ENCODE assay signal across 1 cellular context in the genomic region with DNA sequence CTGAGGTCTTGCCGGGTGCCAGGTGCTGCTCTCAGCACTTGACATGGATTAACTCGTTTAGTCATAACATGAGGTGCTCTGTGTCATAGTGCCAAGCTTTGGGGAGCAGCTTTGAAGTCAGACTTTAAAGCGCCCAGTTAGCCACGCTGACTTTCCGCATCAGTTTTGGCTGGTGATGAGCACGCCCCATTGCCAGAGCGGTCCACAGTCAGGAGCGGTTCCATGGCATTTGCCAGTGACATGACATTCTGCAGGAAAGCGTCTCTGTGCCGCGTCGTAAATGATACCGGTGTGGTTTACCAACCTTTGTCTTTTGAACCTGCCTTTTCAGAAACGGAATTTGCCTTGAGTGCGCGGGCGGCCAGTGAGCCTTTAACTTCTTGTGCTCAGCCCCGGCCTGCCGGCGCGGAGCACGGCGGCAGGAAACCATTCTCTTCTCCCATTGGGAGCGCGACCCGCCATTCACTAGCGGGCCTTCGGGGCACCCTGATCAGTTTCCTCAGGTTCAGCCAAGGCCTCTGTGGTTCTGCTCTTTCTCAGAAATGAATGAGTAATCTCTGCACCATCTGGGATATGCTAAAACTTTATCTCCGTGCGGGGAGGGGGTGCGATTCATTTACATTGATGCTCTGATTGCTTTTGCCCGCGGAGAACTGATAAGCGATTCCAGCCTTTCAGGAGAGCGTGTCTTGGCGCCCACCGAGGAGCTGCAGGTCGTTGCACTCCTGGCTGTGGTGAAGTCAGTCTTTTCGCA.
A peak's percentile ranks its signal among the peaks of the same experiment; 100 is the strongest.
TF ChIP-seq lines count a peak whose summit lies in the region.

No MANE protein-coding gene starts in this region.

TF ChIP-seq in HepG2, 621 proteins besides CTCF, POLR2A, EP300 and RAD21 (continued from another document and continues in another):
- TF ChIP-seq, protein P1, sequence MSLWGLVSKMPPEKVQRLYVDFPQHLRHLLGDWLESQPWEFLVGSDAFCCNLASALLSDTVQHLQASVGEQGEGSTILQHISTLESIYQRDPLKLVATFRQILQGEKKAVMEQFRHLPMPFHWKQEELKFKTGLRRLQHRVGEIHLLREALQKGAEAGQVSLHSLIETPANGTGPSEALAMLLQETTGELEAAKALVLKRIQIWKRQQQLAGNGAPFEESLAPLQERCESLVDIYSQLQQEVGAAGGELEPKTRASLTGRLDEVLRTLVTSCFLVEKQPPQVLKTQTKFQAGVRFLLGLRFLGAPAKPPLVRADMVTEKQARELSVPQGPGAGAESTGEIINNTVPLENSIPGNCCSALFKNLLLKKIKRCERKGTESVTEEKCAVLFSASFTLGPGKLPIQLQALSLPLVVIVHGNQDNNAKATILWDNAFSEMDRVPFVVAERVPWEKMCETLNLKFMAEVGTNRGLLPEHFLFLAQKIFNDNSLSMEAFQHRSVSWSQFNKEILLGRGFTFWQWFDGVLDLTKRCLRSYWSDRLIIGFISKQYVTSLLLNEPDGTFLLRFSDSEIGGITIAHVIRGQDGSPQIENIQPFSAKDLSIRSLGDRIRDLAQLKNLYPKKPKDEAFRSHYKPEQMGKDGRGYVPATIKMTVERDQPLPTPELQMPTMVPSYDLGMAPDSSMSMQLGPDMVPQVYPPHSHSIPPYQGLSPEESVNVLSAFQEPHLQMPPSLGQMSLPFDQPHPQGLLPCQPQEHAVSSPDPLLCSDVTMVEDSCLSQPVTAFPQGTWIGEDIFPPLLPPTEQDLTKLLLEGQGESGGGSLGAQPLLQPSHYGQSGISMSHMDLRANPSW (CRISPR knock-in tag; IDR thresholded peaks at IDR 0.05; ENCODE audit: borderline replicate concordance), result 0 out of 2 replicates have a peak, but pooled peaks have one; percentile 52
- TF ChIP-seq, protein P2, sequence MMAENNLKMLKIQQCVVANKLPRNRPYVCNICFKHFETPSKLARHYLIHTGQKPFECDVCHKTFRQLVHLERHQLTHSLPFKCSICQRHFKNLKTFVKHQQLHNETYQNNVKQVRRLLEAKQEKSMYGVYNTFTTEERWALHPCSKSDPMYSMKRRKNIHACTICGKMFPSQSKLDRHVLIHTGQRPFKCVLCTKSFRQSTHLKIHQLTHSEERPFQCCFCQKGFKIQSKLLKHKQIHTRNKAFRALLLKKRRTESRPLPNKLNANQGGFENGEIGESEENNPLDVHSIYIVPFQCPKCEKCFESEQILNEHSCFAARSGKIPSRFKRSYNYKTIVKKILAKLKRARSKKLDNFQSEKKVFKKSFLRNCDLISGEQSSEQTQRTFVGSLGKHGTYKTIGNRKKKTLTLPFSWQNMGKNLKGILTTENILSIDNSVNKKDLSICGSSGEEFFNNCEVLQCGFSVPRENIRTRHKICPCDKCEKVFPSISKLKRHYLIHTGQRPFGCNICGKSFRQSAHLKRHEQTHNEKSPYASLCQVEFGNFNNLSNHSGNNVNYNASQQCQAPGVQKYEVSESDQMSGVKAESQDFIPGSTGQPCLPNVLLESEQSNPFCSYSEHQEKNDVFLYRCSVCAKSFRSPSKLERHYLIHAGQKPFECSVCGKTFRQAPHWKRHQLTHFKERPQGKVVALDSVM (CRISPR knock-in tag; IDR thresholded peaks at IDR 0.05), result no peak
- peak; percentile 16; the same call in 1 of the 2 replicates for TF ChIP-seq TMF1 (CRISPR knock-in tag; IDR thresholded peaks at IDR 0.05; ENCODE audit: low read depth)
- no peak for TF ChIP-seq FLYWCH1 (CRISPR knock-in tag; IDR thresholded peaks at IDR 0.05)
- TF ChIP-seq, protein P3, sequence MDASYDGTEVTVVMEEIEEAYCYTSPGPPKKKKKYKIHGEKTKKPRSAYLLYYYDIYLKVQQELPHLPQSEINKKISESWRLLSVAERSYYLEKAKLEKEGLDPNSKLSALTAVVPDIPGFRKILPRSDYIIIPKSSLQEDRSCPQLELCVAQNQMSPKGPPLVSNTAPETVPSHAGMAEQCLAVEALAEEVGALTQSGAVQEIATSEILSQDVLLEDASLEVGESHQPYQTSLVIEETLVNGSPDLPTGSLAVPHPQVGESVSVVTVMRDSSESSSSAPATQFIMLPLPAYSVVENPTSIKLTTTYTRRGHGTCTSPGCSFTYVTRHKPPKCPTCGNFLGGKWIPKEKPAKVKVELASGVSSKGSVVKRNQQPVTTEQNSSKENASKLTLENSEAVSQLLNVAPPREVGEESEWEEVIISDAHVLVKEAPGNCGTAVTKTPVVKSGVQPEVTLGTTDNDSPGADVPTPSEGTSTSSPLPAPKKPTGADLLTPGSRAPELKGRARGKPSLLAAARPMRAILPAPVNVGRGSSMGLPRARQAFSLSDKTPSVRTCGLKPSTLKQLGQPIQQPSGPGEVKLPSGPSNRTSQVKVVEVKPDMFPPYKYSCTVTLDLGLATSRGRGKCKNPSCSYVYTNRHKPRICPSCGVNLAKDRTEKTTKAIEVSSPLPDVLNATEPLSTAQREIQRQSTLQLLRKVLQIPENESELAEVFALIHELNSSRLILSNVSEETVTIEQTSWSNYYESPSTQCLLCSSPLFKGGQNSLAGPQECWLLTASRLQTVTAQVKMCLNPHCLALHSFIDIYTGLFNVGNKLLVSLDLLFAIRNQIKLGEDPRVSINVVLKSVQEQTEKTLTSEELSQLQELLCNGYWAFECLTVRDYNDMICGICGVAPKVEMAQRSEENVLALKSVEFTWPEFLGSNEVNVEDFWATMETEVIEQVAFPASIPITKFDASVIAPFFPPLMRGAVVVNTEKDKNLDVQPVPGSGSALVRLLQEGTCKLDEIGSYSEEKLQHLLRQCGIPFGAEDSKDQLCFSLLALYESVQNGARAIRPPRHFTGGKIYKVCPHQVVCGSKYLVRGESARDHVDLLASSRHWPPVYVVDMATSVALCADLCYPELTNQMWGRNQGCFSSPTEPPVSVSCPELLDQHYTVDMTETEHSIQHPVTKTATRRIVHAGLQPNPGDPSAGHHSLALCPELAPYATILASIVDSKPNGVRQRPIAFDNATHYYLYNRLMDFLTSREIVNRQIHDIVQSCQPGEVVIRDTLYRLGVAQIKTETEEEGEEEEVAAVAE (CRISPR knock-in tag; IDR thresholded peaks at IDR 0.05; ENCODE audit: borderline replicate concordance), result no peak
- TF ChIP-seq PTBP1 (IDR thresholded peaks at IDR 0.05; ENCODE audit: low read depth, low read length, poor library complexity, severe bottlenecking), result no peak
- no peak; the same call in 1 of the 2 replicates for TF ChIP-seq ZNF501 (CRISPR knock-in tag; IDR thresholded peaks at IDR 0.05)
- TF ChIP-seq ZNF768 (CRISPR knock-in tag; IDR thresholded peaks at IDR 0.05), result 0 out of 2 replicates have a peak, but pooled peaks have one; percentile 60
- 0 out of 2 replicates have a peak, but pooled peaks have one; percentile 26 for TF ChIP-seq SALL2 (CRISPR knock-in tag; IDR thresholded peaks at IDR 0.05)
- TF ChIP-seq ETV6 (CRISPR knock-in tag; conservative IDR thresholded peaks at IDR 0.05), result 0 out of 2 replicates have a peak, but pooled peaks have one; percentile 49
- no peak for TF ChIP-seq ZKSCAN8 (CRISPR knock-in tag; IDR thresholded peaks at IDR 0.05; ENCODE audit: borderline replicate concordance)
- no peak for TF ChIP-seq KAT2B (IDR thresholded peaks at IDR 0.05; ENCODE audit: borderline replicate concordance, low read depth, low read length)
- no peak for TF ChIP-seq ZNF30 (CRISPR knock-in tag; IDR thresholded peaks at IDR 0.05)
- no peak for TF ChIP-seq KAT8 (CRISPR knock-in tag; IDR thresholded peaks at IDR 0.05)
- TF ChIP-seq ZNF773 (CRISPR knock-in tag; IDR thresholded peaks at IDR 0.05; ENCODE audit: borderline replicate concordance), result no peak
- 0 out of 2 replicates have a peak, but pooled peaks have one; percentile 31 for TF ChIP-seq PHF8 (CRISPR knock-in tag; IDR thresholded peaks at IDR 0.05)
- no peak for TF ChIP-seq ZNF766 (CRISPR knock-in tag; IDR thresholded peaks at IDR 0.05; ENCODE audit: borderline replicate concordance)
- peak; percentile 45 for TF ChIP-seq RBM39 (IDR thresholded peaks at IDR 0.05; ENCODE audit: low read depth, low read length, poor library complexity, severe bottlenecking)
- no peak for TF ChIP-seq ISX (CRISPR knock-in tag; conservative IDR thresholded peaks at IDR 0.05)
- TF ChIP-seq NRL (CRISPR knock-in tag; IDR thresholded peaks at IDR 0.05; ENCODE audit: borderline replicate concordance), result no peak
- TF ChIP-seq, protein P4, sequence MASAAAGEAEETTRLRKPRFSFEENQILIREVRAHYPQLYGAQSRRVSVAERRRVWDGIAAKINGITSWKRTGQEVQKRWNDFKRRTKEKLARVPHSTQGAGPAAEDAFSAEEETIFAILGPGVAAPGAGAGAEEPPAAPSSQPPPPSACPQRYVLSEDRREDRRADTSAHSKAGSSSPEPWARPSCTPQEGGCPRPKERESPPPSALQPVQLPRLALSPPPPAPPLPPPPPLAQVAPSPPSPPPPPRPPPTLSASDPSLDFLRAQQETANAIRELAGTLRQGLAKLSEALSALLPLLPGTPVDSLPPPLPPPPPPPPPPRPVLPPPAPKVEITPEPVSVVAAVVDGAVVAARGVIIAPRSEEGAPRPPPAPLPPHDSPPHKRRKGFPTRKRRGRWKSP (CRISPR knock-in tag; IDR thresholded peaks at IDR 0.05), result no peak
- TF ChIP-seq, protein P5, sequence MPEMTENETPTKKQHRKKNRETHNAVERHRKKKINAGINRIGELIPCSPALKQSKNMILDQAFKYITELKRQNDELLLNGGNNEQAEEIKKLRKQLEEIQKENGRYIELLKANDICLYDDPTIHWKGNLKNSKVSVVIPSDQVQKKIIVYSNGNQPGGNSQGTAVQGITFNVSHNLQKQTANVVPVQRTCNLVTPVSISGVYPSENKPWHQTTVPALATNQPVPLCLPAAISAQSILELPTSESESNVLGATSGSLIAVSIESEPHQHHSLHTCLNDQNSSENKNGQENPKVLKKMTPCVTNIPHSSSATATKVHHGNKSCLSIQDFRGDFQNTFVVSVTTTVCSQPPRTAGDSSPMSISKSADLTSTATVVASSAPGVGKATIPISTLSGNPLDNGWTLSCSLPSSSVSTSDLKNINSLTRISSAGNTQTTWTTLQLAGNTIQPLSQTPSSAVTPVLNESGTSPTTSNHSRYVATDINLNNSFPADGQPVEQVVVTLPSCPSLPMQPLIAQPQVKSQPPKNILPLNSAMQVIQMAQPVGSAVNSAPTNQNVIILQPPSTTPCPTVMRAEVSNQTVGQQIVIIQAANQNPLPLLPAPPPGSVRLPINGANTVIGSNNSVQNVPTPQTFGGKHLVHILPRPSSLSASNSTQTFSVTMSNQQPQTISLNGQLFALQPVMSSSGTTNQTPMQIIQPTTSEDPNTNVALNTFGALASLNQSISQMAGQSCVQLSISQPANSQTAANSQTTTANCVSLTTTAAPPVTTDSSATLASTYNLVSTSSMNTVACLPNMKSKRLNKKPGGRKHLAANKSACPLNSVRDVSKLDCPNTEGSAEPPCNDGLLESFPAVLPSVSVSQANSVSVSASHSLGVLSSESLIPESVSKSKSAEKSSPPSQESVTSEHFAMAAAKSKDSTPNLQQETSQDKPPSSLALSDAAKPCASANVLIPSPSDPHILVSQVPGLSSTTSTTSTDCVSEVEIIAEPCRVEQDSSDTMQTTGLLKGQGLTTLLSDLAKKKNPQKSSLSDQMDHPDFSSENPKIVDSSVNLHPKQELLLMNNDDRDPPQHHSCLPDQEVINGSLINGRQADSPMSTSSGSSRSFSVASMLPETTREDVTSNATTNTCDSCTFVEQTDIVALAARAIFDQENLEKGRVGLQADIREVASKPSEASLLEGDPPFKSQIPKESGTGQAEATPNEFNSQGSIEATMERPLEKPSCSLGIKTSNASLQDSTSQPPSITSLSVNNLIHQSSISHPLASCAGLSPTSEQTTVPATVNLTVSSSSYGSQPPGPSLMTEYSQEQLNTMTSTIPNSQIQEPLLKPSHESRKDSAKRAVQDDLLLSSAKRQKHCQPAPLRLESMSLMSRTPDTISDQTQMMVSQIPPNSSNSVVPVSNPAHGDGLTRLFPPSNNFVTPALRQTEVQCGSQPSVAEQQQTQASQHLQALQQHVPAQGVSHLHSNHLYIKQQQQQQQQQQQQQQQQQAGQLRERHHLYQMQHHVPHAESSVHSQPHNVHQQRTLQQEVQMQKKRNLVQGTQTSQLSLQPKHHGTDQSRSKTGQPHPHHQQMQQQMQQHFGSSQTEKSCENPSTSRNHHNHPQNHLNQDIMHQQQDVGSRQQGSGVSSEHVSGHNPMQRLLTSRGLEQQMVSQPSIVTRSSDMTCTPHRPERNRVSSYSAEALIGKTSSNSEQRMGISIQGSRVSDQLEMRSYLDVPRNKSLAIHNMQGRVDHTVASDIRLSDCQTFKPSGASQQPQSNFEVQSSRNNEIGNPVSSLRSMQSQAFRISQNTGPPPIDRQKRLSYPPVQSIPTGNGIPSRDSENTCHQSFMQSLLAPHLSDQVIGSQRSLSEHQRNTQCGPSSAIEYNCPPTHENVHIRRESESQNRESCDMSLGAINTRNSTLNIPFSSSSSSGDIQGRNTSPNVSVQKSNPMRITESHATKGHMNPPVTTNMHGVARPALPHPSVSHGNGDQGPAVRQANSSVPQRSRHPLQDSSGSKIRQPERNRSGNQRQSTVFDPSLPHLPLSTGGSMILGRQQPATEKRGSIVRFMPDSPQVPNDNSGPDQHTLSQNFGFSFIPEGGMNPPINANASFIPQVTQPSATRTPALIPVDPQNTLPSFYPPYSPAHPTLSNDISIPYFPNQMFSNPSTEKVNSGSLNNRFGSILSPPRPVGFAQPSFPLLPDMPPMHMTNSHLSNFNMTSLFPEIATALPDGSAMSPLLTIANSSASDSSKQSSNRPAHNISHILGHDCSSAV (CRISPR knock-in tag; IDR thresholded peaks at IDR 0.05; ENCODE audit: borderline replicate concordance), result no peak
- no peak for TF ChIP-seq ZBTB42 (CRISPR knock-in tag; IDR thresholded peaks at IDR 0.05)
- no peak for TF ChIP-seq PAWR (CRISPR knock-in tag; IDR thresholded peaks at IDR 0.05; ENCODE audit: borderline replicate concordance)
- no peak for TF ChIP-seq ZNF781 (CRISPR knock-in tag; IDR thresholded peaks at IDR 0.05; ENCODE audit: borderline replicate concordance, not compliant biosample characterization)
- no peak for TF ChIP-seq ZFP1 (CRISPR knock-in tag; IDR thresholded peaks at IDR 0.05)
- no peak for TF ChIP-seq NFE2L2 (IDR thresholded peaks at IDR 0.05; ENCODE audit: low read length)
- TF ChIP-seq, protein P6, sequence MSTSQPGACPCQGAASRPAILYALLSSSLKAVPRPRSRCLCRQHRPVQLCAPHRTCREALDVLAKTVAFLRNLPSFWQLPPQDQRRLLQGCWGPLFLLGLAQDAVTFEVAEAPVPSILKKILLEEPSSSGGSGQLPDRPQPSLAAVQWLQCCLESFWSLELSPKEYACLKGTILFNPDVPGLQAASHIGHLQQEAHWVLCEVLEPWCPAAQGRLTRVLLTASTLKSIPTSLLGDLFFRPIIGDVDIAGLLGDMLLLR (CRISPR knock-in tag; IDR thresholded peaks at IDR 0.05), result no peak
- no peak for TF ChIP-seq SIX1 (CRISPR knock-in tag; IDR thresholded peaks at IDR 0.05; ENCODE audit: borderline replicate concordance)
- TF ChIP-seq JUNB (CRISPR knock-in tag; IDR thresholded peaks at IDR 0.05; ENCODE audit: borderline replicate concordance), result no peak
- no peak for TF ChIP-seq MXI1 (IDR thresholded peaks at IDR 0.05; ENCODE audit: borderline replicate concordance, low read depth, low read length)
